Comparison of ENCODE assay signal across 2 cellular contexts in genomic region chr6:6806793-6807518, GRCh38.
TF ChIP-seq lines count a peak whose summit lies in the region.

No MANE protein-coding gene starts in this region.

TF ChIP-seq in liver, 16 proteins besides CTCF, POLR2A, EP300 and RAD21 (continued from another document):
- peak; percentile 10 to 48 for TF ChIP-seq JUND (IDR thresholded peaks at IDR 0.05)

TF ChIP-seq in HepG2, 621 proteins besides CTCF, POLR2A, EP300 and RAD21:
- TF ChIP-seq THAP9 (CRISPR knock-in tag; IDR thresholded peaks at IDR 0.05; ENCODE audit: borderline replicate concordance): no peak
- no peak for TF ChIP-seq ZBTB39 (CRISPR knock-in tag; IDR thresholded peaks at IDR 0.05)
- TF ChIP-seq HBP1 (CRISPR knock-in tag; IDR thresholded peaks at IDR 0.05; ENCODE audit: low read depth): no peak
- no peak for TF ChIP-seq ZFP36 (IDR thresholded peaks at IDR 0.05; ENCODE audit: borderline replicate concordance, low read depth, low read length, partially characterized antibody)
- TF ChIP-seq ZEB1 (IDR thresholded peaks at IDR 0.05; ENCODE audit: insufficient replicate concordance, low read depth): no peak
- no peak for TF ChIP-seq ZNF800 (CRISPR knock-in tag; IDR thresholded peaks at IDR 0.05)
- TF ChIP-seq POGZ (CRISPR knock-in tag; IDR thresholded peaks at IDR 0.05): no peak
- TF ChIP-seq ZNF12 (CRISPR knock-in tag; IDR thresholded peaks at IDR 0.05): no peak
- no peak for TF ChIP-seq RORA (CRISPR knock-in tag; IDR thresholded peaks at IDR 0.05)
- TF ChIP-seq ZNF841 (CRISPR knock-in tag; IDR thresholded peaks at IDR 0.05; ENCODE audit: borderline replicate concordance): no peak
- TF ChIP-seq TAF15 (IDR thresholded peaks at IDR 0.05; ENCODE audit: low read depth, low read length, poor library complexity, severe bottlenecking): no peak
- TF ChIP-seq BCL6 (CRISPR knock-in tag; IDR thresholded peaks at IDR 0.05): no peak
- no peak for TF ChIP-seq ZNF782 (CRISPR knock-in tag; IDR thresholded peaks at IDR 0.05; ENCODE audit: borderline replicate concordance)
- no peak for TF ChIP-seq ZNF609 (CRISPR knock-in tag; IDR thresholded peaks at IDR 0.05; ENCODE audit: borderline replicate concordance)
